ENCODE assay signal across 1 cellular context in the genomic region with DNA sequence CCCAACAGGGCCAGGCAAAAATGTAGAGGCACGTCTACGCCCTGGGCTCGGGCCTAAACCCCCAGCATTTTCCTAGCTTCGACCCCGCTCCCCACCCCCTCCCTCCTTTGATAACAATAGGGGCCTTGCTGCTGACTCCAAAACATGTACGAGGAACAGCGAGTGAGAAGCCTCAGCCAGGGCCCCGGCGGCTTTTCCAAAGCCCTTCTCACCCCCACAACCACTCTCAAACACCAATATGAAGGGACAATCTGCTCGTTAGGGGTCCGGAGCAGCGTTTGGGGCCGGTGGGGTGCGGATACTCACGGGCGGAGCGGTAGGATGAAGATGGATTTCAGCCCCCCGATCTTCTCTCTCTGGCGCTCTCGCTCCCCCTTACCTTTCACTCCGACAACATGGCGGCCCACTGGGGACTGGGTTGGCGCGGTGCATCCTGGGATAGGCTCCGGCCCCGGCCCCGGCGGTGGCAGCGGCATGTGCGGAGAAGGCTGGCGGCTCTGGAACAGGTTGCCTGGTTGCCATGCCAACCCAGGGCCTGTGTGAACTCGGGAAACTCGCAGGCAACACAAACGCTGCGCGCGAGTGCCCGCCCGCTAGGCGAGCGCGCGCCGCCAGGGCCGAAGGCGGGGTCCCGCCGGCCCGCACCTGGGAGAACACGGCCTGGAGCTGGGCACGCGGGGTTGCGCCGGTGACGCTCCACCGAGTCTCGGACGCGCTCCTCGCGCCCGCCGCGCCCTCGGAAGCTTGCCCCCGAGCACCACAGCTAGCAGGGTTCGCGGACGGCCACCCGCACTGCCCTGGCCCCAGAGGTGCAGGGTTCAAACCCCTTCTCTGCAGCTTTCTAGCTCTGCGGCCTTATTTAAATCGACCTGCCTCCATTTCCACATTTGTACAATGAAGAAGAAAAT.
A peak's percentile ranks its signal among the peaks of the same experiment; 100 is the strongest.
TF ChIP-seq lines count a peak whose summit lies in the region.

A gene with protein sequence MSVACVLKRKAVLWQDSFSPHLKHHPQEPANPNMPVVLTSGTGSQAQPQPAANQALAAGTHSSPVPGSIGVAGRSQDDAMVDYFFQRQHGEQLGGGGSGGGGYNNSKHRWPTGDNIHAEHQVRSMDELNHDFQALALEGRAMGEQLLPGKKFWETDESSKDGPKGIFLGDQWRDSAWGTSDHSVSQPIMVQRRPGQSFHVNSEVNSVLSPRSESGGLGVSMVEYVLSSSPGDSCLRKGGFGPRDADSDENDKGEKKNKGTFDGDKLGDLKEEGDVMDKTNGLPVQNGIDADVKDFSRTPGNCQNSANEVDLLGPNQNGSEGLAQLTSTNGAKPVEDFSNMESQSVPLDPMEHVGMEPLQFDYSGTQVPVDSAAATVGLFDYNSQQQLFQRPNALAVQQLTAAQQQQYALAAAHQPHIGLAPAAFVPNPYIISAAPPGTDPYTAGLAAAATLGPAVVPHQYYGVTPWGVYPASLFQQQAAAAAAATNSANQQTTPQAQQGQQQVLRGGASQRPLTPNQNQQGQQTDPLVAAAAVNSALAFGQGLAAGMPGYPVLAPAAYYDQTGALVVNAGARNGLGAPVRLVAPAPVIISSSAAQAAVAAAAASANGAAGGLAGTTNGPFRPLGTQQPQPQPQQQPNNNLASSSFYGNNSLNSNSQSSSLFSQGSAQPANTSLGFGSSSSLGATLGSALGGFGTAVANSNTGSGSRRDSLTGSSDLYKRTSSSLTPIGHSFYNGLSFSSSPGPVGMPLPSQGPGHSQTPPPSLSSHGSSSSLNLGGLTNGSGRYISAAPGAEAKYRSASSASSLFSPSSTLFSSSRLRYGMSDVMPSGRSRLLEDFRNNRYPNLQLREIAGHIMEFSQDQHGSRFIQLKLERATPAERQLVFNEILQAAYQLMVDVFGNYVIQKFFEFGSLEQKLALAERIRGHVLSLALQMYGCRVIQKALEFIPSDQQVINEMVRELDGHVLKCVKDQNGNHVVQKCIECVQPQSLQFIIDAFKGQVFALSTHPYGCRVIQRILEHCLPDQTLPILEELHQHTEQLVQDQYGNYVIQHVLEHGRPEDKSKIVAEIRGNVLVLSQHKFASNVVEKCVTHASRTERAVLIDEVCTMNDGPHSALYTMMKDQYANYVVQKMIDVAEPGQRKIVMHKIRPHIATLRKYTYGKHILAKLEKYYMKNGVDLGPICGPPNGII (minus strand): TSS at position 408 of the 908 bp plus-strand sequence. CDS start 6,151 bp downstream, outside the sequence.

TF ChIP-seq in K562, 482 proteins besides CTCF, POLR2A, EP300 and RAD21 (continued from another document and continues in another):
- peak; percentile 10; the same call in 1 of the 2 replicates for TF ChIP-seq SRSF3 (IDR thresholded peaks at IDR 0.05; ENCODE audit: insufficient read depth, low read length)
- no peak for TF ChIP-seq PHF21A (IDR thresholded peaks at IDR 0.05; ENCODE audit: borderline replicate concordance, low read depth)
- TF ChIP-seq TBP (optimal IDR thresholded peaks at IDR 0.05; ENCODE audit: low read depth, low read length) = peak; percentile 95
- no peak for TF ChIP-seq BRF2 (IDR thresholded peaks at IDR 0.05; ENCODE audit: borderline replicate concordance, insufficient read depth, insufficient read length)
- TF ChIP-seq TEAD4 (IDR thresholded peaks at IDR 0.05; ENCODE audit: low read length) = no peak; the same call in 1 of the 2 replicates
- TF ChIP-seq TEAD4 (CRISPR knock-in tag; IDR thresholded peaks at IDR 0.05; ENCODE audit: borderline replicate concordance) = peak; percentile 61; the same call in 1 of the 2 replicates
- no peak for TF ChIP-seq IRF2 (CRISPR knock-in tag; IDR thresholded peaks at IDR 0.05)
- TF ChIP-seq ADNP (tag; IDR thresholded peaks at IDR 0.05) = peak; percentile 39; the same call in 1 of the 2 replicates
- TF ChIP-seq EP400 (IDR thresholded peaks at IDR 0.05) = peak; percentile 96
- TF ChIP-seq, protein P1, sequence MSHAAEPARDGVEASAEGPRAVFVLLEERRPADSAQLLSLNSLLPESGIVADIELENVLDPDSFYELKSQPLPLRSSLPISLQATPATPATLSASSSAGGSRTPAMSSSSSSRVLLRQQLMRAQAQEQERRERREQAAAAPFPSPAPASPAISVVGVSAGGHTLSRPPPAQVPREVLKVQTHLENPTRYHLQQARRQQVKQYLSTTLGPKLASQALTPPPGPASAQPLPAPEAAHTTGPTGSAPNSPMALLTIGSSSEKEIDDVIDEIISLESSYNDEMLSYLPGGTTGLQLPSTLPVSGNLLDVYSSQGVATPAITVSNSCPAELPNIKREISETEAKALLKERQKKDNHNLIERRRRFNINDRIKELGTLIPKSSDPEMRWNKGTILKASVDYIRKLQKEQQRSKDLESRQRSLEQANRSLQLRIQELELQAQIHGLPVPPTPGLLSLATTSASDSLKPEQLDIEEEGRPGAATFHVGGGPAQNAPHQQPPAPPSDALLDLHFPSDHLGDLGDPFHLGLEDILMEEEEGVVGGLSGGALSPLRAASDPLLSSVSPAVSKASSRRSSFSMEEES (CRISPR knock-in tag; IDR thresholded peaks at IDR 0.05) = no peak
- no peak for TF ChIP-seq PPARD (CRISPR knock-in tag; IDR thresholded peaks at IDR 0.05)
- TF ChIP-seq, protein P2, sequence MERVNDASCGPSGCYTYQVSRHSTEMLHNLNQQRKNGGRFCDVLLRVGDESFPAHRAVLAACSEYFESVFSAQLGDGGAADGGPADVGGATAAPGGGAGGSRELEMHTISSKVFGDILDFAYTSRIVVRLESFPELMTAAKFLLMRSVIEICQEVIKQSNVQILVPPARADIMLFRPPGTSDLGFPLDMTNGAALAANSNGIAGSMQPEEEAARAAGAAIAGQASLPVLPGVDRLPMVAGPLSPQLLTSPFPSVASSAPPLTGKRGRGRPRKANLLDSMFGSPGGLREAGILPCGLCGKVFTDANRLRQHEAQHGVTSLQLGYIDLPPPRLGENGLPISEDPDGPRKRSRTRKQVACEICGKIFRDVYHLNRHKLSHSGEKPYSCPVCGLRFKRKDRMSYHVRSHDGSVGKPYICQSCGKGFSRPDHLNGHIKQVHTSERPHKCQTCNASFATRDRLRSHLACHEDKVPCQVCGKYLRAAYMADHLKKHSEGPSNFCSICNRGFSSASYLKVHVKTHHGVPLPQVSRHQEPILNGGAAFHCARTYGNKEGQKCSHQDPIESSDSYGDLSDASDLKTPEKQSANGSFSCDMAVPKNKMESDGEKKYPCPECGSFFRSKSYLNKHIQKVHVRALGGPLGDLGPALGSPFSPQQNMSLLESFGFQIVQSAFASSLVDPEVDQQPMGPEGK (CRISPR knock-in tag; IDR thresholded peaks at IDR 0.05; ENCODE audit: borderline replicate concordance) = 0 out of 2 replicates have a peak, but pooled peaks have one; percentile 5
- no peak; the same call in 1 of the 2 replicates for TF ChIP-seq MEF2D (tag; conservative IDR thresholded peaks at IDR 0.05; ENCODE audit: low read depth)
- TF ChIP-seq, protein P3, sequence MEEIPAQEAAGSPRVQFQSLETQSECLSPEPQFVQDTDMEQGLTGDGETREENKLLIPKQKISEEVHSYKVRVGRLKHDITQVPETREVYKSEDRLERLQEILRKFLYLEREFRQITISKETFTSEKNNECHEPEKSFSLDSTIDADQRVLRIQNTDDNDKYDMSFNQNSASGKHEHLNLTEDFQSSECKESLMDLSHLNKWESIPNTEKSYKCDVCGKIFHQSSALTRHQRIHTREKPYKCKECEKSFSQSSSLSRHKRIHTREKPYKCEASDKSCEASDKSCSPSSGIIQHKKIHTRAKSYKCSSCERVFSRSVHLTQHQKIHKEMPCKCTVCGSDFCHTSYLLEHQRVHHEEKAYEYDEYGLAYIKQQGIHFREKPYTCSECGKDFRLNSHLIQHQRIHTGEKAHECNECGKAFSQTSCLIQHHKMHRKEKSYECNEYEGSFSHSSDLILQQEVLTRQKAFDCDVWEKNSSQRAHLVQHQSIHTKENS (CRISPR knock-in tag; IDR thresholded peaks at IDR 0.05) = no peak
- peak; percentile 93 for TF ChIP-seq ZNF589 (CRISPR knock-in tag; IDR thresholded peaks at IDR 0.05; ENCODE audit: low read depth)
- TF ChIP-seq, protein P4, sequence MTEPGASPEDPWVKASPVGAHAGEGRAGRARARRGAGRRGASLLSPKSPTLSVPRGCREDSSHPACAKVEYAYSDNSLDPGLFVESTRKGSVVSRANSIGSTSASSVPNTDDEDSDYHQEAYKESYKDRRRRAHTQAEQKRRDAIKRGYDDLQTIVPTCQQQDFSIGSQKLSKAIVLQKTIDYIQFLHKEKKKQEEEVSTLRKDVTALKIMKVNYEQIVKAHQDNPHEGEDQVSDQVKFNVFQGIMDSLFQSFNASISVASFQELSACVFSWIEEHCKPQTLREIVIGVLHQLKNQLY (CRISPR knock-in tag; conservative IDR thresholded peaks at IDR 0.05) = peak; percentile 64 to 92; a peak in 1 of 4 replicates
- TF ChIP-seq E2F4 (CRISPR knock-in tag; IDR thresholded peaks at IDR 0.05; ENCODE audit: low read depth) = no peak
- no peak; the same call in 1 of the 2 replicates for TF ChIP-seq KLF13 (tag; IDR thresholded peaks at IDR 0.05; ENCODE audit: borderline replicate concordance, low read depth)
- TF ChIP-seq, protein P5, sequence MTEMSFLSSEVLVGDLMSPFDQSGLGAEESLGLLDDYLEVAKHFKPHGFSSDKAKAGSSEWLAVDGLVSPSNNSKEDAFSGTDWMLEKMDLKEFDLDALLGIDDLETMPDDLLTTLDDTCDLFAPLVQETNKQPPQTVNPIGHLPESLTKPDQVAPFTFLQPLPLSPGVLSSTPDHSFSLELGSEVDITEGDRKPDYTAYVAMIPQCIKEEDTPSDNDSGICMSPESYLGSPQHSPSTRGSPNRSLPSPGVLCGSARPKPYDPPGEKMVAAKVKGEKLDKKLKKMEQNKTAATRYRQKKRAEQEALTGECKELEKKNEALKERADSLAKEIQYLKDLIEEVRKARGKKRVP (CRISPR knock-in tag; IDR thresholded peaks at IDR 0.05) = no peak; the same call in 1 of the 2 replicates
- peak; percentile 52 to 80; a peak in 3 of 4 replicates for TF ChIP-seq MAZ (CRISPR knock-in tag; conservative IDR thresholded peaks at IDR 0.05 in 1 of 2, IDR thresholded peaks at IDR 0.05 in 1 of 2)
- TF ChIP-seq, protein P6, sequence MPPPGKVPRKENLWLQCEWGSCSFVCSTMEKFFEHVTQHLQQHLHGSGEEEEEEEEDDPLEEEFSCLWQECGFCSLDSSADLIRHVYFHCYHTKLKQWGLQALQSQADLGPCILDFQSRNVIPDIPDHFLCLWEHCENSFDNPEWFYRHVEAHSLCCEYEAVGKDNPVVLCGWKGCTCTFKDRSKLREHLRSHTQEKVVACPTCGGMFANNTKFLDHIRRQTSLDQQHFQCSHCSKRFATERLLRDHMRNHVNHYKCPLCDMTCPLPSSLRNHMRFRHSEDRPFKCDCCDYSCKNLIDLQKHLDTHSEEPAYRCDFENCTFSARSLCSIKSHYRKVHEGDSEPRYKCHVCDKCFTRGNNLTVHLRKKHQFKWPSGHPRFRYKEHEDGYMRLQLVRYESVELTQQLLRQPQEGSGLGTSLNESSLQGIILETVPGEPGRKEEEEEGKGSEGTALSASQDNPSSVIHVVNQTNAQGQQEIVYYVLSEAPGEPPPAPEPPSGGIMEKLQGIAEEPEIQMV (tag; conservative IDR thresholded peaks at IDR 0.05; ENCODE audit: low read depth) = no peak
- TF ChIP-seq ARID2 (IDR thresholded peaks at IDR 0.05) = no peak
- peak; percentile 51; the same call in 1 of the 2 replicates for TF ChIP-seq RNF2 (IDR thresholded peaks at IDR 0.05)
